In the genomic region with DNA sequence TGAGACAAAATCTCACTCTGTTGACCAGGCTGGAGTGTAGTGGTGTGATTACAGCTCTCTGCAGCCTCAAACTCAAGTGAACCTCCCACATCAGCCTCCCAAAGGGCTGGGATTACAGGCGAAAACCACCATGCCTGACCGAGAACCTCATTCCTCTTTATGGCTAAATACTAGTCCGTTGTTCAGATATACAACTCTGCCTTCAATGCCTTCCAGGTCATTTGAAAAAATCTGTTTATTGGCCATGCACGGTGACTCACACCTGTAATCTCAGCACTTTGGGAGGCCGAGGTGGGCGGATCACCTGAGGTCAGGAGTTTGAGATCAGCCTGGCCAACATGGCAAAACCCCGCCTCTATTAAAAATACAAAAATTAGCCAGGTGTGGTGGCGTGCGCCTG, we compare ENCODE assay signal across 3 cellular contexts. TPM values are rescaled to one million over a fixed set of nuclear protein-coding genes. Genes with fewer than 3 reads are reported as not detected.
"Had no signal": no experiment of that assay in that cellular context is flagged by ENCODE, and none has a peak within 500 bp of the region (broad histone marks: within the 10 kb centered on the region; RNA-seq: fewer than 3 reads in every experiment).

No MANE protein-coding gene starts in this region.

RNA-seq across cellular contexts. Expression of gene DNAJC22, which starts 33.5 kb away (rescaled TPM):
- polyA plus RNA-seq: IgD-negative memory B cell had no signal

RNA-seq across cellular contexts. Expression of gene C1QL4, which starts 43.2 kb away (rescaled TPM):
- total RNA-seq: HepG2, HT-29 had no signal
- polyA plus RNA-seq: IgD-negative memory B cell had no signal

RNA-seq across cellular contexts. Expression of gene TROAP, which starts 57.1 kb away (rescaled TPM):
- polyA plus RNA-seq: IgD-negative memory B cell had no signal
